ENCODE assay signal across 8 cellular contexts in genomic region chr1:20233394-20233793, GRCh38. TPM values are rescaled to one million over a fixed set of nuclear protein-coding genes. Genes with fewer than 3 reads are reported as not detected.
A peak's percentile ranks its signal among the peaks of the same experiment; 100 is the strongest.
DNase-seq lines count a peak whose midpoint lies in the region; ATAC-seq, FAIRE-seq and TF ChIP-seq lines count a peak whose summit lies in the region.

No MANE protein-coding gene starts in this region.

- POLR2A ChIA-PET in AG04449 (lab: Yijun Ruan, JAX) (no interaction called here), RWPE1 (lab: Yijun Ruan, JAX; ENCODE audit: low non-redundant PET) (no interaction called here)

- peaks cover 0 to 67% (median 48%) of the 10 kb centered on the region in 7 donors for H3K27me3 ChIP-seq in heart right ventricle

- CTCF ChIA-PET in AG04449 (lab: Yijun Ruan, JAX), result interaction anchor here (0.7 to 4.6 kb wide), 12 partner anchors 14 to 328 kb away, joined by 3 to 35 read pairs (median 3); no protein-coding TSS in a partner anchor
- CTCF ChIA-PET in RWPE1 (lab: Yijun Ruan, JAX), result no interaction called here

- peak; percentile 33 for FAIRE-seq in GM18507 (lab: Jason Lieb, UNC)
- FAIRE-seq in frontal cortex (lab: Jason Lieb, UNC), result no peak

- peaks cover 0 to 6% (median 0%) of the 10 kb centered on the region in 9 donors for H3K4me1 ChIP-seq in heart right ventricle

- DNase-seq in AG04449 (ENCODE audit: low read depth, low spot score), result no peak
- DNase-seq in GM18507 (ENCODE audit: extremely low spot score, insufficient read length, low read depth), result no peak
- DNase-seq in RWPE1 (ENCODE audit: low spot score), result peak; percentile 20
- no peak for DNase-seq in heart right ventricle
- DNase-seq in occipital lobe (lab: John Stamatoyannopoulos, UW), result no peak
- no peak for DNase-seq in frontal cortex (ENCODE audit: low spot score in 2 of 2)
- no peak for DNase-seq in stimulated activated naive CD4-positive, alpha-beta T cell treated with Interleukin-2 at 50 U/mL for 16 hours (lab: John Stamatoyannopoulos, UW)

- no peaks in the 10 kb centered on the region for H3K9me3 ChIP-seq in heart right ventricle

- intact Hi-C loops in heart right ventricle (cut with DNase I), result loop anchor here in 2 of 10 donors (5.0 kb wide), 2 partner anchors 194 to 259 kb away; no protein-coding TSS in a partner anchor

- H3K27ac ChIP-seq in RWPE1 (no peak overlapping the region), heart right ventricle (no peak overlapping the region)

- no peaks in the 10 kb centered on the region for H3K36me3 ChIP-seq in heart right ventricle

- 31 to 41% methylated on average over 3 of the region's 3 CpGs for WGBS in heart right ventricle, 2 donors

- TF ChIP-seq CTCF in AG04449 (IDR thresholded peaks at IDR 0.05; ENCODE audit: insufficient read depth, low read length, missing control alignments) (peak; percentile 18), RWPE1 (conservative IDR thresholded peaks at IDR 0.05; ENCODE audit: low read depth) (peak; percentile 31), heart right ventricle (IDR thresholded peaks at IDR 0.05) (peak in 7 of 9 donors; percentile 32 to 44 (median 40))

- peak in 2 of 8 donors; percentile 27 to 42 for ATAC-seq in heart right ventricle
- ATAC-seq in GM21576 (IDR thresholded peaks at IDR 0.05; ENCODE audit: unreplicated experiment), result no peak

- H3K4me3 ChIP-seq in AG04449 (ENCODE audit: low read depth, low read length), result no peak overlapping the region
- no peak overlapping the region for H3K4me3 ChIP-seq in heart right ventricle

RNA-seq across cellular contexts. Expression of gene PLA2G2C, which starts 47.1 kb away (rescaled TPM):
- total RNA-seq in heart right ventricle (not detected), occipital lobe (not detected), frontal cortex (not detected)
- not detected for polyA plus RNA-seq in heart right ventricle

RNA-seq across cellular contexts. Expression of gene UBXN10, which starts 47.5 kb away (rescaled TPM):
- 1 to 10 TPM in 8 of 10 donors, under 1 TPM in 2; 0.42 to 4.0 (median 1.9) TPM for total RNA-seq in heart right ventricle
- under 1 TPM; 0.16 to 0.59 TPM for polyA plus RNA-seq in heart right ventricle
- total RNA-seq in occipital lobe, result 1.6 TPM
- 3.3 TPM for total RNA-seq in frontal cortex

RNA-seq across cellular contexts. Expression of gene VWA5B1, which starts 57.3 kb away (rescaled TPM):
- 1 to 10 TPM in 1 of 10 donors, under 1 TPM in 1, not detected in 8; 0.18 to 1.2 TPM for total RNA-seq in heart right ventricle
- polyA plus RNA-seq in heart right ventricle, result under 1 TPM in 1 of 2 donors, not detected in 1; 0.03 TPM
- total RNA-seq in occipital lobe, result 0.16 TPM
- total RNA-seq in frontal cortex, result under 0.01 TPM
